15 cellular contexts compared by ENCODE assay signal in the genomic region with DNA sequence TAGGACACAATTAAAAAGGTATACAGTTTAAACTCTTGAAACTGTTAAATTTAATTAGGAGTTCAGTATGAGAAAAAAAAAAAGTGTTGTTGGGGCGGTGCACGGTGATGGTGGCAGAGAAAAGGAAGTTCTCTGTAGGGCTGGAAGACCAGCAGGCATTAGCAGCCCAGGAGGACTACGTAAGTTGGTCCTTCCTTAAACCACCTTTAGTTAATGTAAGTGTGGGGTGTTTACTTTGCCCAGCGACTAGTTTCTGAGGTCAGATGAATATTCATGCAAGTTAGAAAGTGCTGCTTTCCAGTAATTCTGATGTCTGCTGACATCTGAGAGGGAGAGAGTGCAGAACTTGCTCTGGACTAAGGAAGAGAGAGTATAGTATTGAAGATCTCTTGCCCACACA.
A peak's percentile ranks its signal among the peaks of the same experiment; 100 is the strongest.
DNase-seq lines count a peak whose midpoint lies in the region; ATAC-seq and TF ChIP-seq lines count a peak whose summit lies in the region.
"Had no signal": no experiment of that assay in that cellular context is flagged by ENCODE, and none has a peak within 500 bp of the region (broad histone marks: within the 10 kb centered on the region; RNA-seq: fewer than 3 reads in every experiment).

No MANE protein-coding gene starts in this region.

- DNase-seq in NCI-H187 treated with DMSO at 0.1 percent for 48 hours (lab: John Stamatoyannopoulos, UW) (peak; percentile 89), astrocyte of the hippocampus (ENCODE audit: low read depth, low spot score) (peak; percentile 7), islet precursor cell (no peak)
- DNase-seq: C1 segment of cervical spinal cord; Calu3; CD4-positive, alpha-beta memory T cell; COR-L47; DMS53; EL; GDM1; GOT3 had no signal

- ATAC-seq in HG03025 (IDR thresholded peaks at IDR 0.05; ENCODE audit: low FRiP score, unreplicated experiment), result no peak
- no peak for ATAC-seq in GM21576 (IDR thresholded peaks at IDR 0.05; ENCODE audit: unreplicated experiment)

- no peak overlapping the region for H3K27ac ChIP-seq in HEK293 (ENCODE audit: extremely low read depth, low read depth, low read length)

- POLR2A ChIA-PET in HEK293 (lab: Yijun Ruan, JAX), result no interaction called here

- H3K36me3 ChIP-seq in HEK293 (ENCODE audit: control insufficient read depth in 2 of 2, insufficient read depth in 1 of 2, low read length in 2 of 2), result no peaks in the 10 kb centered on the region
- H3K36me3 ChIP-seq: HAP-1 had no signal

- no peak for TF ChIP-seq CTCF in HEK293 (tag by site-specific recombination; IDR thresholded peaks at IDR 0.05)

- no peaks in the 10 kb centered on the region for H3K4me1 ChIP-seq in HEK293 (ENCODE audit: control insufficient read depth, insufficient read depth, low read length)

- no peaks in the 10 kb centered on the region for H3K9me3 ChIP-seq in HEK293 (ENCODE audit: control insufficient read depth, insufficient read depth, low read depth, low read length)
- H3K9me3 ChIP-seq: HAP-1 had no signal

- CTCF ChIA-PET in HEK293 (lab: Yijun Ruan, JAX), result interaction anchor here (1.1 kb wide), 1 partner anchor 13 kb away, joined by 3 read pairs; no protein-coding TSS in a partner anchor

- H3K4me3 ChIP-seq in HEK293 (ENCODE audit: low read depth, low read length), result no peak overlapping the region
- H3K4me3 ChIP-seq: HAP-1 had no signal

TF ChIP-seq in HEK293, 187 proteins besides CTCF, POLR2A, EP300 and RAD21:
- TF ChIP-seq SALL2 (tag by site-specific recombination; IDR thresholded peaks at IDR 0.05; ENCODE audit: borderline replicate concordance) (no peak), ZNF133 (tag by site-specific recombination; IDR thresholded peaks at IDR 0.05) (peak; percentile 89)
